In the genomic region with DNA sequence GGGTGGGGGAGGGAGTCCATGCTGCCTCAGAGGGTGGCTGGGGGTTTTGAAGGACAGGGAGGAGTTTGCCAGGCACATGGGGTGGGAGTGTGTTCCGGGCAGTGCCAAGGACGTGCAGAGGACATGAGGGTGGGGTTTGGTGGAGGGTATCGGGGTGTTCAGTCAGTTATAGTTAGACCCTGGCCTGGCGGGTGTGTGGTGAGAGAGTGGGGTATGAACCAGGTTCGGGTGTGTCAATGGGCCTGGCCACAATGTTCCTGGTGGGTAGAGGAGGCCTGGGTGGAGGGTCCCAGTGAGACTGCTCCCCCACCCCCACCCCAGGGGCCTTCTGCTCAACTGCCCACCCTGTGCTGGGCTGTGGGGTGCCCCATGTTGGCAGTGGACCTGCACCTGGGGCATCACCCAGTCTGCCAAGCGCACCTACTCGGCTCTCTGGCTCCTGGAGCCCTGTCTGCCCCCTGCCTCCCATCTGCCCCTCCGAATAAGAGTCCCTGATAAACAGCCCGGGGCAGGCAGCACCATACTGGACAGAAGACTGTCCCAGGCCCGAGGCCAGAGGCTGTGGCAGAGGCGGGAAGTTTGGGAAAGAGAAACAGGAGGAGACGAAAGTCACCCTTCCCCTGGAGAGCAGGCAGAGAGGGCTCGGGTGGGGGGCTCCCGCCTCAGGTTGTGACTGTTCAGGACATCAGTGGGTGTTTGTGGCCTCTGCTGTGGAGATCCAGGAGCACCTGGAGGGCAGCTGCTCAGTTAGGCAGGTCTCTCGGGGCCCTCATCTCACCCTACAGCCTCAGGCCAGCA, we compare ENCODE assay signal across 12 cellular contexts. TPM values are rescaled to one million over a fixed set of nuclear protein-coding genes. Genes with fewer than 3 reads are reported as not detected.
DNase-seq lines count a peak whose midpoint lies in the region; ATAC-seq and TF ChIP-seq lines count a peak whose summit lies in the region.
"Had no signal": no experiment of that assay in that cellular context is flagged by ENCODE, and none has a peak within 500 bp of the region (broad histone marks: within the 10 kb centered on the region; RNA-seq: fewer than 3 reads in every experiment).

No MANE protein-coding gene starts in this region.

- H3K27ac ChIP-seq in CD4-positive, CD25-positive, alpha-beta regulatory T cell (ENCODE audit: insufficient read depth, low read length, poor library complexity, severe bottlenecking): peak overlapping the region; percentile 98
- H3K27ac ChIP-seq in RWPE2 (ENCODE audit: poor library complexity, severe bottlenecking) (peak overlapping the region; percentile 81), prostate gland (peak overlapping the region; percentile 92 to 99)

- peaks cover 49% of the 10 kb centered on the region for H3K4me1 ChIP-seq in CD4-positive, CD25-positive, alpha-beta regulatory T cell (ENCODE audit: control insufficient read depth, insufficient read depth, low read length, poor library complexity, severe bottlenecking)
- H3K4me1 ChIP-seq in RWPE2 (ENCODE audit: insufficient read depth, poor library complexity, severe bottlenecking): peaks cover 11% of the 10 kb centered on the region
- peaks cover 11% of the 10 kb centered on the region for H3K4me1 ChIP-seq in prostate gland (replicated peaks)

- H3K27me3 Mint-ChIP-seq in CD4-positive, CD25-positive, alpha-beta regulatory T cell: peaks cover 8% of the 10 kb centered on the region
- H3K27me3 Mint-ChIP-seq in effector memory CD8-positive, alpha-beta T cell: no peaks in the 10 kb centered on the region
- H3K27me3 Mint-ChIP-seq in type B pancreatic cell: no peaks in the 10 kb centered on the region

- H3K4me3 ChIP-seq in CD4-positive, CD25-positive, alpha-beta regulatory T cell (ENCODE audit: low read depth, low read length): no peak overlapping the region
- H3K4me3 ChIP-seq in RWPE2 (ENCODE audit: severe bottlenecking) (no peak overlapping the region), prostate gland (no peak overlapping the region)

- H3K4me1 Mint-ChIP-seq in CD4-positive, CD25-positive, alpha-beta regulatory T cell: peaks cover 2 to 34% (median 7%) of the 10 kb centered on the region in 4 donors
- peaks cover 20 to 24% of the 10 kb centered on the region in 2 donors for H3K4me1 Mint-ChIP-seq in effector memory CD8-positive, alpha-beta T cell (ENCODE audit: low read depth in 2 of 2)
- H3K4me1 Mint-ChIP-seq in type B pancreatic cell (ENCODE audit: unreplicated experiment): peaks cover 4% of the 10 kb centered on the region

- peak overlapping the region; percentile 76 to 89 (median 85) for H3K27ac Mint-ChIP-seq in CD4-positive, CD25-positive, alpha-beta regulatory T cell
- H3K27ac Mint-ChIP-seq in effector memory CD8-positive, alpha-beta T cell: peak overlapping the region; percentile 96 to 98
- no peak overlapping the region for H3K27ac Mint-ChIP-seq in type B pancreatic cell

- no peaks in the 10 kb centered on the region for H3K9me3 ChIP-seq in CD4-positive, CD25-positive, alpha-beta regulatory T cell (ENCODE audit: control insufficient read depth in 2 of 2, low read length in 2 of 2)
- no peaks in the 10 kb centered on the region for H3K9me3 ChIP-seq in RWPE2 (ENCODE audit: severe bottlenecking)
- H3K9me3 ChIP-seq in prostate gland: no peaks in the 10 kb centered on the region

- H3K36me3 Mint-ChIP-seq in CD4-positive, CD25-positive, alpha-beta regulatory T cell: peaks cover 6% of the 10 kb centered on the region
- peaks cover 94% of the 10 kb centered on the region for H3K36me3 Mint-ChIP-seq in effector memory CD8-positive, alpha-beta T cell (ENCODE audit: insufficient read depth)
- peaks cover 5% of the 10 kb centered on the region for H3K36me3 Mint-ChIP-seq in type B pancreatic cell

- TF ChIP-seq CTCF in RWPE2 (IDR thresholded peaks at IDR 0.05; ENCODE audit: poor library complexity, severe bottlenecking) (no peak), prostate gland (IDR thresholded peaks at IDR 0.05) (no peak), type B pancreatic cell (conservative IDR thresholded peaks at IDR 0.05) (no peak)

- H3K36me3 ChIP-seq in CD4-positive, CD25-positive, alpha-beta regulatory T cell (ENCODE audit: control insufficient read depth, insufficient read depth, low read length): peaks cover 13% of the 10 kb centered on the region
- H3K36me3 ChIP-seq in RWPE2 (ENCODE audit: low read depth): peaks cover 34% of the 10 kb centered on the region
- peaks cover 7 to 16% of the 10 kb centered on the region in 2 donors for H3K36me3 ChIP-seq in prostate gland

- no peak for DNase-seq in CD4-positive, CD25-positive, alpha-beta regulatory T cell
- peak; percentile 51 for DNase-seq in RWPE2 (ENCODE audit: low spot score)
- no peak for DNase-seq in effector memory CD8-positive, alpha-beta T cell
- no peak for DNase-seq in prostate gland (ENCODE audit: low spot score)
- DNase-seq in type B pancreatic cell (ENCODE audit: extremely low spot score, unreplicated experiment): no peak
- DNase-seq in T1000 (lab: John Stamatoyannopoulos, UW): no peak
- DNase-seq in KBM-7: no peak
- DNase-seq: GF-D8, immature natural killer cell, NCI-H748 treated with DMSO at 0.1 percent for 48 hours had no signal

- intact Hi-C loops in prostate gland (cut with DNase I): loop anchor here (5.0 kb wide), 1 partner anchor 37 kb away; no protein-coding TSS in a partner anchor

- H3K4me3 Mint-ChIP-seq in CD4-positive, CD25-positive, alpha-beta regulatory T cell: peak overlapping the region; percentile 33 to 58 (median 52)
- H3K4me3 Mint-ChIP-seq in effector memory CD8-positive, alpha-beta T cell: peak overlapping the region; percentile 22 to 95
- no peak overlapping the region for H3K4me3 Mint-ChIP-seq in type B pancreatic cell

- TF ChIP-seq POLR2A in prostate gland (IDR thresholded peaks at IDR 0.05): no peak

- no peaks in the 10 kb centered on the region for H3K27me3 ChIP-seq in CD4-positive, CD25-positive, alpha-beta regulatory T cell (ENCODE audit: control insufficient read depth, insufficient read depth, low read length)
- no peaks in the 10 kb centered on the region for H3K27me3 ChIP-seq in RWPE2 (ENCODE audit: insufficient read depth, poor library complexity, severe bottlenecking)
- no peaks in the 10 kb centered on the region for H3K27me3 ChIP-seq in prostate gland (replicated peaks; ENCODE audit: insufficient read depth)

- ATAC-seq in CD4-positive, CD25-positive, alpha-beta regulatory T cell (ENCODE audit: low read depth in 2 of 2): no peak
- ATAC-seq in RWPE2 (ENCODE audit: low read depth) (no peak), HG02642 (IDR thresholded peaks at IDR 0.05; ENCODE audit: poor library complexity, unreplicated experiment) (no peak)
- no peak for ATAC-seq in effector memory CD8-positive, alpha-beta T cell (replicated peaks)

- in situ Hi-C loops in KBM-7 (cut with MboI; ENCODE audit: low pct_unique_long_range_greater_than_20kb, low sequenced_read_pairs): no loop called here

- 82% methylated on average over 15 of the region's 15 CpGs for WGBS in prostate gland

- peaks cover 0 to 2% (median 0%) of the 10 kb centered on the region in 7 donors for H3K9me3 Mint-ChIP-seq in CD4-positive, CD25-positive, alpha-beta regulatory T cell
- no peaks in the 10 kb centered on the region for H3K9me3 Mint-ChIP-seq in effector memory CD8-positive, alpha-beta T cell
- H3K9me3 Mint-ChIP-seq in type B pancreatic cell: no peaks in the 10 kb centered on the region

RNA-seq across cellular contexts. Expression of gene PIM3, which starts 4.1 kb away (rescaled TPM):
- 294 TPM for total RNA-seq in CD4-positive, CD25-positive, alpha-beta regulatory T cell
- 10 to 100 TPM; 34.0 to 47.1 (median 40.3) TPM for polyA plus RNA-seq in CD4-positive, CD25-positive, alpha-beta regulatory T cell
- total RNA-seq in prostate gland (100 to 1,000 TPM; 126 to 183 TPM), type B pancreatic cell (ENCODE audit: low replicate concordance) (36.7 and 58.6 TPM in 2 replicates)

RNA-seq across cellular contexts. Expression of gene CRELD2, which starts 46.3 kb away (rescaled TPM):
- total RNA-seq in CD4-positive, CD25-positive, alpha-beta regulatory T cell: 37.8 TPM
- polyA plus RNA-seq in CD4-positive, CD25-positive, alpha-beta regulatory T cell: 10 to 100 TPM; 22.4 to 38.2 (median 31.8) TPM
- total RNA-seq in prostate gland (10 to 100 TPM; 55.1 to 70.1 TPM), type B pancreatic cell (ENCODE audit: low replicate concordance) (45.2 and 55.8 TPM in 2 replicates)

RNA-seq across cellular contexts. Expression of gene ALG12, which starts 46.5 kb away (rescaled TPM):
- 18.1 TPM for total RNA-seq in CD4-positive, CD25-positive, alpha-beta regulatory T cell
- polyA plus RNA-seq in CD4-positive, CD25-positive, alpha-beta regulatory T cell: 10 to 100 TPM; 12.6 to 16.9 (median 15.0) TPM
- total RNA-seq in prostate gland (10 to 100 TPM; 26.1 to 33.6 TPM), type B pancreatic cell (ENCODE audit: low replicate concordance) (30.0 and 37.6 TPM in 2 replicates)

RNA-seq across cellular contexts. Expression of gene IL17REL, which starts 47.9 kb away (rescaled TPM):
- 0.57 TPM for total RNA-seq in CD4-positive, CD25-positive, alpha-beta regulatory T cell
- under 1 TPM in 1 of 4 donors, not detected in 3; 0.07 TPM for polyA plus RNA-seq in CD4-positive, CD25-positive, alpha-beta regulatory T cell
- under 1 TPM in 1 of 2 donors, not detected in 1; 0.68 TPM for total RNA-seq in prostate gland
- 0.10 TPM in 1 of 2 replicates, not detected in the other for total RNA-seq in type B pancreatic cell (ENCODE audit: low replicate concordance)
- total RNA-seq: aorta had no signal
- polyA plus RNA-seq: immature natural killer cell had no signal
